Comparison of ENCODE assay signal across 8 cellular contexts in genomic region chr16:31179747-31180458, GRCh38. TPM values are rescaled to one million over a fixed set of nuclear protein-coding genes. Genes with fewer than 3 reads are reported as not detected.
A peak's percentile ranks its signal among the peaks of the same experiment; 100 is the strongest.
DNase-seq lines count a peak whose midpoint lies in the region; ATAC-seq, FAIRE-seq and TF ChIP-seq lines count a peak whose summit lies in the region.

Gene FUS, plus strand, starts transcription at chr16:31180139. Its CDS starts 76 bp downstream, at chr16:31180215.

- H3K4me1 Mint-ChIP-seq in central memory CD8-positive, alpha-beta T cell: peaks cover 63% of the 10 kb centered on the region

- dilution Hi-C loops in keratinocyte (cut with MboI; ENCODE audit: extremely low pct_ligation_motif_present, low sequenced_read_pairs): no loop called here

- peaks cover 60% of the 10 kb centered on the region for H3K36me3 Mint-ChIP-seq in central memory CD8-positive, alpha-beta T cell (ENCODE audit: insufficient read depth)

- peaks cover 47% of the 10 kb centered on the region for H3K79me2 ChIP-seq in keratinocyte (ENCODE audit: control insufficient read depth, insufficient read depth, low read length)

- H3K36me3 ChIP-seq in keratinocyte (ENCODE audit: control insufficient read depth in 2 of 2, extremely low read depth in 1 of 2, insufficient read depth in 2 of 2, low read length in 2 of 2): peaks cover 14 to 31% of the 10 kb centered on the region in 2 experiments

- H3K27ac ChIP-seq in keratinocyte (ENCODE audit: control insufficient read depth, insufficient read depth, low read length): peak within 1 kb of the TSS; percentile 98

- TF ChIP-seq CTCF in keratinocyte (optimal IDR thresholded peaks at IDR 0.05 in 1 of 3, IDR thresholded peaks at IDR 0.05 in 1 of 3, conservative IDR thresholded peaks at IDR 0.05 in 1 of 3; ENCODE audit: extremely low read depth in 1 of 3, insufficient read depth in 2 of 3, low read length in 3 of 3): no peak

- no peaks in the 10 kb centered on the region for H3K9me3 ChIP-seq in keratinocyte (ENCODE audit: control insufficient read depth, low read depth, low read length)

- H2AFZ ChIP-seq in keratinocyte (ENCODE audit: control insufficient read depth, low read length): peak within 1 kb of the TSS; percentile 100

- peak within 1 kb of the TSS; percentile 98 for H3K4me3 Mint-ChIP-seq in central memory CD8-positive, alpha-beta T cell

- ATAC-seq in GM19023 (IDR thresholded peaks at IDR 0.05; ENCODE audit: unreplicated experiment) (peak; percentile 59), HG03196 (IDR thresholded peaks at IDR 0.05; ENCODE audit: unreplicated experiment) (peak; percentile 56)
- peak; percentile 56 for ATAC-seq in activated CD4-positive, CD25-positive, alpha-beta regulatory T cell treated with anti-CD3 and anti-CD28 coated beads, Interleukin-2, amount 50 U/mL, for 24 hours
- peak; percentile 49 for ATAC-seq in central memory CD8-positive, alpha-beta T cell (replicated peaks; ENCODE audit: extremely low read depth, poor library complexity, severe bottlenecking)

- peak within 1 kb of the TSS; percentile 91 to 93 (median 92) for H3K4me3 ChIP-seq in keratinocyte (ENCODE audit: control insufficient read depth in 2 of 3, extremely low read depth in 1 of 3, insufficient read depth in 2 of 3, low read depth in 1 of 3, low read length in 3 of 3)

- H4K20me1 ChIP-seq in keratinocyte (ENCODE audit: control insufficient read depth, extremely low read depth, insufficient read depth, low read length): peaks cover 30% of the 10 kb centered on the region

- H3K4me1 ChIP-seq in keratinocyte (ENCODE audit: control insufficient read depth, extremely low read depth, insufficient read depth, low read length): peaks cover 23% of the 10 kb centered on the region

- no peaks in the 10 kb centered on the region for H3K27me3 ChIP-seq in keratinocyte (ENCODE audit: control insufficient read depth, extremely low read depth, insufficient read depth, low read length)

- H3K9me1 ChIP-seq in keratinocyte (ENCODE audit: control insufficient read depth, extremely low read depth, insufficient read depth, low read length): peaks cover 6% of the 10 kb centered on the region

- H3K9ac ChIP-seq in keratinocyte (ENCODE audit: control insufficient read depth, extremely low read depth, insufficient read depth, low read length): peak within 1 kb of the TSS; percentile 96

- H3K27ac Mint-ChIP-seq in central memory CD8-positive, alpha-beta T cell (ENCODE audit: low read depth): peak within 1 kb of the TSS; percentile 99

- DNase-seq in AG08396 (ENCODE audit: low spot score) (peak; percentile 97), NCI-H446 (lab: John Stamatoyannopoulos, UW) (peak; percentile 90 to 93), keratinocyte (ENCODE audit: low read depth, low spot score) (peak; percentile 79)
- peak; percentile 92 to 93 for DNase-seq in central memory CD8-positive, alpha-beta T cell (ENCODE audit: low spot score in 2 of 2)
- DNase-seq in stimulated activated CD4-positive, alpha-beta T cell treated with anti-CD3 and anti-CD28 coated beads, Interleukin-12 subunit alpha, Interleukin-12 subunit beta, amount 100 ng/mL, for 48 hours (ENCODE audit: low read depth in 2 of 3, low spot score in 1 of 3): peak; percentile 86 to 87 (median 86)

- peak within 1 kb of the TSS; percentile 98 for H3K4me2 ChIP-seq in keratinocyte (ENCODE audit: control insufficient read depth, extremely low read depth, insufficient read depth, low read depth, low read length)

- no peak for FAIRE-seq in keratinocyte (lab: Jason Lieb, UNC)

- no peaks in the 10 kb centered on the region for H3K27me3 Mint-ChIP-seq in central memory CD8-positive, alpha-beta T cell

- H3K9me3 Mint-ChIP-seq in central memory CD8-positive, alpha-beta T cell: no peaks in the 10 kb centered on the region

RNA-seq across cellular contexts. Expression of gene FUS, which starts in this region (rescaled TPM):
- 88.0 to 210 TPM (median 199 TPM) in 3 replicates for polyA plus RNA-seq in keratinocyte
- polyA plus RNA-seq in keratinocyte (2011; ENCODE audit: low read depth): 138 TPM
- polyA plus RNA-seq in keratinocyte (2011; cell fraction: cytosol; rRNA removed): 50.2 and 69.9 TPM in 2 replicates
- 170 and 201 TPM in 2 replicates for polyA plus RNA-seq in keratinocyte (2011; cell fraction: nucleus; rRNA removed)
- polyA plus RNA-seq in keratinocyte (2012; ENCODE audit: low replicate concordance): 196 and 474 TPM in 2 replicates
- 44.0 to 226 TPM (median 102 TPM) in 3 replicates for polyA minus RNA-seq in keratinocyte
- 112 TPM for polyA minus RNA-seq in keratinocyte (2011; cell fraction: cytosol; rRNA and poly(A)+ RNA removed)
- polyA minus RNA-seq in keratinocyte (2011; cell fraction: nucleus; rRNA and poly(A)+ RNA removed): 53.8 and 89.2 TPM in 2 replicates

Comparison
In these comparisons a context has a peak if more than half of its experiments do, and no peak if none do; other contexts are left out.
1. Peak in every context shown above with its lines: DNase-seq, ATAC-seq, H3K4me3 ChIP-seq and H3K27ac ChIP-seq.